In the genomic region with DNA sequence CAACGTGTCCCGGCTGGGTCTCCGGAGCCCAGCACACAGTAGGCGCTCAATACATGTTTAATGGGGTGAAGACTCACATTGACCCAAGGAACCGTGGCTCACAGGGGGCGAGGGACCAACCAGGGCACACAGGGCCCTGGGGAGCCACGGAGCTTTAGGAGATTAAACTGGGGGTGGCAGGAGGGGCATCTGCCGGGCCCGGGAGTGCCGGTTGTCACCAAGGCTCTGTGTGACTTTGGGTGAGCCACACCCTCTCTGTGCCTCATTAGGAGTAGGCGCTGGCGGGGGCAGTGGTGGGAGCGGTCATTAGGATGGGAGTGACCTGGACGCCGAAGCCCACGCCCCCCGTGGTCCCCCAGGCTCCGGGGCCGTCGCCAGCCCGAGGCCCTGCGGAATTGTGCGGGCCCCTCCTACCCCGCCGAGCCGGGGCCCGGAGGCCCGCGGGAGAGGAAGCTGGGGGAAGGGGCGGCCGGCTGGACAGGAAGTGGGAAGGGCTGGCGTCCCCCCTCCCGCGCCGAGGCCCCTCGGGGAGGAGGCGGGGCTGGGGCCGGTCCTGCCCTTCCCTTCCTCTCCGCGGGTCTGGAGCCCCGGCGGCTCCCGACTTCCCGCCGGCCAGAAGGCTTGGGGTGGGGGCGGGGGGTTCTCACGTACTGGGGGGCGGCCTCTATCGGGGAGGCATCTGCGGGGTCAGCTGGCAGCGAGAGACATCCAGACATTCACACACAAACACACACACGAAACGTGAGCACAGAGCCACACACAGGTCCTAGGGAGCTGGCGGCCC, we compare ENCODE assay signal across 8 cellular contexts. TPM values are rescaled to one million over a fixed set of nuclear protein-coding genes. Genes with fewer than 3 reads are reported as not detected.
DNase-seq lines count a peak whose midpoint lies in the region; ATAC-seq and TF ChIP-seq lines count a peak whose summit lies in the region.

No MANE protein-coding gene starts in this region.

- peak overlapping the region; percentile 79 for H3K27ac Mint-ChIP-seq in memory B cell

- H3K4me3 ChIP-seq in endocrine pancreas (ENCODE audit: control insufficient read depth, insufficient read depth, low read length): no peak overlapping the region
- H3K4me3 ChIP-seq in tibial artery: peak overlapping the region; percentile 63 to 66

- ATAC-seq in memory B cell (ENCODE audit: low read depth) (no peak), GM21526 (IDR thresholded peaks at IDR 0.05; ENCODE audit: low FRiP score, unreplicated experiment) (no peak)

- peak overlapping the region; percentile 2 for H3K9ac ChIP-seq in endocrine pancreas (ENCODE audit: control insufficient read depth, insufficient read depth, low read length)

- H3K9me3 ChIP-seq in endocrine pancreas (ENCODE audit: control insufficient read depth, low read length): no peaks in the 10 kb centered on the region
- H3K9me3 ChIP-seq in tibial artery: no peaks in the 10 kb centered on the region

- H3K4me1 ChIP-seq in endocrine pancreas (ENCODE audit: control insufficient read depth, insufficient read depth, low read length) (no peaks in the 10 kb centered on the region), tibial artery (peaks cover 6 to 73% (median 60%) of the 10 kb centered on the region in 4 donors)

- peaks cover 48% of the 10 kb centered on the region for H3K4me1 Mint-ChIP-seq in memory B cell

- H3K36me3 ChIP-seq in endocrine pancreas (ENCODE audit: control insufficient read depth, insufficient read depth, low read length): no peaks in the 10 kb centered on the region
- H3K36me3 ChIP-seq in tibial artery: no peaks in the 10 kb centered on the region

- peaks cover 38% of the 10 kb centered on the region for H3K27me3 Mint-ChIP-seq in memory B cell

- H3K27me3 ChIP-seq in endocrine pancreas (ENCODE audit: control insufficient read depth, insufficient read depth, low read length) (no peaks in the 10 kb centered on the region), tibial artery (peaks cover 0 to 22% of the 10 kb centered on the region in 2 donors)

- peak overlapping the region; percentile 89 to 90 for H3K27ac ChIP-seq in tibial artery

- intact Hi-C loops in tibial artery (cut with DNase I; ENCODE audit: low total_unique reads): no loop called here

- no peaks in the 10 kb centered on the region for H3K36me3 Mint-ChIP-seq in memory B cell

- DNase-seq in NCI-H345 (lab: John Stamatoyannopoulos, UW) (peak; percentile 72), NCI-H345 treated with DMSO at 0.1 percent for 48 hours (lab: John Stamatoyannopoulos, UW; ENCODE audit: unreplicated experiment) (no peak), LHCN-M2 (ENCODE audit: low read depth) (peak; percentile 40), T1000 (lab: John Stamatoyannopoulos, UW) (peak; percentile 60), memory B cell (ENCODE audit: low spot score in 2 of 2) (no peak), tibial artery (peak; percentile 69 to 89)

- peak overlapping the region; percentile 75 for H3K4me3 Mint-ChIP-seq in memory B cell

- H3K9me3 Mint-ChIP-seq in memory B cell: no peaks in the 10 kb centered on the region

- no peak for TF ChIP-seq CTCF in tibial artery (IDR thresholded peaks at IDR 0.05)

RNA-seq across cellular contexts. Expression of a gene that starts 1.8 kb away (rescaled TPM):
- total RNA-seq in LHCN-M2 (2014; rRNA removed): 41.6 and 64.2 TPM in 2 replicates
- 20.1 TPM for polyA plus RNA-seq in LHCN-M2 (2012)

RNA-seq across cellular contexts. Expression of a gene that starts 20.0 kb away (rescaled TPM):
- not detected in 2 replicates for total RNA-seq in LHCN-M2 (2014; rRNA removed)
- polyA plus RNA-seq in LHCN-M2 (2012): not detected

RNA-seq across cellular contexts. Expression of a gene that starts 20.5 kb away (rescaled TPM):
- 0.83 and 0.86 TPM in 2 replicates for total RNA-seq in LHCN-M2 (2014; rRNA removed)
- 1.8 TPM for polyA plus RNA-seq in LHCN-M2 (2012)

RNA-seq across cellular contexts. Expression of a gene that starts 31.5 kb away (rescaled TPM):
- 109 and 147 TPM in 2 replicates for total RNA-seq in LHCN-M2 (2014; rRNA removed)
- 25.4 TPM for polyA plus RNA-seq in LHCN-M2 (2012)

Comparison
In these comparisons a context has a peak if more than half of its experiments do, and no peak if none do; other contexts are left out.
1. DNase-seq: peak in NCI-H345 (single experiment), LHCN-M2 (single experiment), T1000 (single experiment) and tibial artery (2 of 2); none in NCI-H345 treated with DMSO at 0.1 percent for 48 hours (single experiment) and memory B cell (0 of 2).